In the genomic region with DNA sequence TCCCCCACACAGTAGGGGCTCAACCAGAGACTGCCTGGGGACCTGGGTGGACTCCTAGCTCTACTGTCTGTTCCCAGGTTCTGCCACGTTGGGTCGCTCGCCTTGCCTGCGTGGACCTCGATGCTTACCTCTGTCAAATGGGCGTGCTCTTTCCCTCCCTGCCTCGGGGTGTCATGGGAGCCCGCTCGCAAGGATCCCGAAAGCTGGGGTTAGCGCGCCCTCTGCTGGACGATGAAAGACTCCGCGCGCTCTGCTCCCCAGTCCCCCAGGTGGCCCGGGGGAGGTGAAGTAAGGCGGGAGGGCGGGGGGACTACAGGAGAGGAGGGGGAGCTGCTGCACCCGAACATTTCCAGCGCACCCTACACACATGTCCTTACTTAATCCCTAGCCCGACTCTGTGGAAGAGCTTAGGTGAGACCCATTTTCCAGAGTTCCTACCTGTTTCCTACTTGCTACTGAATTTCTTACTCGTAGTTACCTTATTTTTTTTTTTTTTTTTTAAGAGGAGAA, we compare ENCODE assay signal across 8 cellular contexts. TPM values are rescaled to one million over a fixed set of nuclear protein-coding genes. Genes with fewer than 3 reads are reported as not detected.
A peak's percentile ranks its signal among the peaks of the same experiment; 100 is the strongest.
DNase-seq lines count a peak whose midpoint lies in the region; ATAC-seq and TF ChIP-seq lines count a peak whose summit lies in the region.

No MANE protein-coding gene starts in this region.

- H3K4me3 Mint-ChIP-seq in WTC11, result peak overlapping the region; percentile 63

- H3K27me3 Mint-ChIP-seq in WTC11 (ENCODE audit: low read depth), result peaks cover 57% of the 10 kb centered on the region

- TF ChIP-seq CTCF in HEK293 (tag by site-specific recombination; IDR thresholded peaks at IDR 0.05) (peak; percentile 84), WTC11 (IDR thresholded peaks at IDR 0.05) (peak; percentile 86)

- POLR2A ChIA-PET in HEK293 (lab: Yijun Ruan, JAX), result interaction anchor here (0.5 to 2.2 kb wide), 5 partner anchors 43 to 110 kb away, joined by 3 to 7 read pairs (median 5); a partner anchor contains a TSS
- POLR2A ChIA-PET in WTC11 (lab: Charles Lee), result interaction anchor here (0.6 kb wide), 3 partner anchors 8 to 1554 kb away, joined by 3 to 4 read pairs (median 3); no protein-coding TSS in a partner anchor

- no peak overlapping the region for H3K27ac Mint-ChIP-seq in WTC11

- peaks cover 3% of the 10 kb centered on the region; the same call in 1 of the 2 replicates for H3K9me3 Mint-ChIP-seq in WTC11

- peaks cover 42% of the 10 kb centered on the region for H3K4me1 Mint-ChIP-seq in WTC11

- H3K9me3 ChIP-seq in HEK293 (ENCODE audit: control insufficient read depth, insufficient read depth, low read depth, low read length), result no peaks in the 10 kb centered on the region

- DNase-seq in EH (ENCODE audit: low read depth) (peak; percentile 69), NCI-H2029 treated with DMSO at 0.1 percent for 48 hours (lab: John Stamatoyannopoulos, UW) (peak; percentile 68), WTC11 (ENCODE audit: low spot score) (peak; percentile 91), T47D (ENCODE audit: low read depth in 1 of 2, low spot score in 1 of 2) (peak; percentile 83 to 86), iris pigment epithelial cell (ENCODE audit: low read depth) (peak; percentile 59)
- peak; percentile 84 to 90 for DNase-seq in stimulated activated CD4-positive, alpha-beta T cell treated with anti-CD3 and anti-CD28 coated beads, Interleukin-2, amount 100 ng/mL, for 48 hours

- no peaks in the 10 kb centered on the region for H3K36me3 ChIP-seq in HEK293 (ENCODE audit: control insufficient read depth in 2 of 2, insufficient read depth in 1 of 2, low read length in 2 of 2)

- CTCF ChIA-PET in HEK293 (lab: Yijun Ruan, JAX) (interaction anchor here (0.5 to 6.4 kb wide), 35 partner anchors 10 to 1136 kb away, joined by 3 to 172 read pairs (median 6); no protein-coding TSS in a partner anchor), WTC11 (lab: Charles Lee) (interaction anchor here (0.6 to 11.2 kb wide), 27 partner anchors 10 to 683 kb away, joined by 3 to 373 read pairs (median 4); a partner anchor contains a TSS)

- H3K4me1 ChIP-seq in HEK293 (ENCODE audit: control insufficient read depth, insufficient read depth, low read length), result no peaks in the 10 kb centered on the region

- H3K36me3 Mint-ChIP-seq in WTC11, result no peaks in the 10 kb centered on the region

- no peak overlapping the region for H3K4me3 ChIP-seq in HEK293 (ENCODE audit: low read depth, low read length)

- ATAC-seq in WTC11, result peak; percentile 57
- ATAC-seq in HG02763 (IDR thresholded peaks at IDR 0.05; ENCODE audit: unreplicated experiment), result no peak

- H3K27ac ChIP-seq in HEK293 (ENCODE audit: extremely low read depth, low read depth, low read length), result no peak overlapping the region

- in situ Hi-C loops in T47D (cut with HindIII; ENCODE audit: low pct_unique_long_range_greater_than_20kb, low sequenced_read_pairs), result no loop called here

TF ChIP-seq in HEK293, 187 proteins besides CTCF, POLR2A, EP300 and RAD21 (continues in another document):
- peak; percentile 10; the same call in 1 of the 2 replicates for TF ChIP-seq ZNF121 (tag by site-specific recombination; IDR thresholded peaks at IDR 0.05)
- TF ChIP-seq, protein P1, sequence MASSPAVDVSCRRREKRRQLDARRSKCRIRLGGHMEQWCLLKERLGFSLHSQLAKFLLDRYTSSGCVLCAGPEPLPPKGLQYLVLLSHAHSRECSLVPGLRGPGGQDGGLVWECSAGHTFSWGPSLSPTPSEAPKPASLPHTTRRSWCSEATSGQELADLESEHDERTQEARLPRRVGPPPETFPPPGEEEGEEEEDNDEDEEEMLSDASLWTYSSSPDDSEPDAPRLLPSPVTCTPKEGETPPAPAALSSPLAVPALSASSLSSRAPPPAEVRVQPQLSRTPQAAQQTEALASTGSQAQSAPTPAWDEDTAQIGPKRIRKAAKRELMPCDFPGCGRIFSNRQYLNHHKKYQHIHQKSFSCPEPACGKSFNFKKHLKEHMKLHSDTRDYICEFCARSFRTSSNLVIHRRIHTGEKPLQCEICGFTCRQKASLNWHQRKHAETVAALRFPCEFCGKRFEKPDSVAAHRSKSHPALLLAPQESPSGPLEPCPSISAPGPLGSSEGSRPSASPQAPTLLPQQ (tag by site-specific recombination; IDR thresholded peaks at IDR 0.05), result no peak
- TF ChIP-seq ZNF701 (tag by site-specific recombination; IDR thresholded peaks at IDR 0.05), result no peak
- no peak for TF ChIP-seq ZNF830 (tag by site-specific recombination; IDR thresholded peaks at IDR 0.05; ENCODE audit: low read depth)
- TF ChIP-seq, protein P2, sequence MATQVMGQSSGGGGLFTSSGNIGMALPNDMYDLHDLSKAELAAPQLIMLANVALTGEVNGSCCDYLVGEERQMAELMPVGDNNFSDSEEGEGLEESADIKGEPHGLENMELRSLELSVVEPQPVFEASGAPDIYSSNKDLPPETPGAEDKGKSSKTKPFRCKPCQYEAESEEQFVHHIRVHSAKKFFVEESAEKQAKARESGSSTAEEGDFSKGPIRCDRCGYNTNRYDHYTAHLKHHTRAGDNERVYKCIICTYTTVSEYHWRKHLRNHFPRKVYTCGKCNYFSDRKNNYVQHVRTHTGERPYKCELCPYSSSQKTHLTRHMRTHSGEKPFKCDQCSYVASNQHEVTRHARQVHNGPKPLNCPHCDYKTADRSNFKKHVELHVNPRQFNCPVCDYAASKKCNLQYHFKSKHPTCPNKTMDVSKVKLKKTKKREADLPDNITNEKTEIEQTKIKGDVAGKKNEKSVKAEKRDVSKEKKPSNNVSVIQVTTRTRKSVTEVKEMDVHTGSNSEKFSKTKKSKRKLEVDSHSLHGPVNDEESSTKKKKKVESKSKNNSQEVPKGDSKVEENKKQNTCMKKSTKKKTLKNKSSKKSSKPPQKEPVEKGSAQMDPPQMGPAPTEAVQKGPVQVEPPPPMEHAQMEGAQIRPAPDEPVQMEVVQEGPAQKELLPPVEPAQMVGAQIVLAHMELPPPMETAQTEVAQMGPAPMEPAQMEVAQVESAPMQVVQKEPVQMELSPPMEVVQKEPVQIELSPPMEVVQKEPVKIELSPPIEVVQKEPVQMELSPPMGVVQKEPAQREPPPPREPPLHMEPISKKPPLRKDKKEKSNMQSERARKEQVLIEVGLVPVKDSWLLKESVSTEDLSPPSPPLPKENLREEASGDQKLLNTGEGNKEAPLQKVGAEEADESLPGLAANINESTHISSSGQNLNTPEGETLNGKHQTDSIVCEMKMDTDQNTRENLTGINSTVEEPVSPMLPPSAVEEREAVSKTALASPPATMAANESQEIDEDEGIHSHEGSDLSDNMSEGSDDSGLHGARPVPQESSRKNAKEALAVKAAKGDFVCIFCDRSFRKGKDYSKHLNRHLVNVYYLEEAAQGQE (tag by site-specific recombination; IDR thresholded peaks at IDR 0.05), result no peak
- TF ChIP-seq ZNF391 (tag by site-specific recombination; IDR thresholded peaks at IDR 0.05; ENCODE audit: borderline replicate concordance, low read depth), result peak; percentile 54; the same call in 1 of the 2 replicates

TF ChIP-seq in WTC11, 78 proteins besides CTCF, POLR2A, EP300 and RAD21 (continues in another document):
- TF ChIP-seq ZNF416 (CRISPR knock-in tag; IDR thresholded peaks at IDR 0.05) (0 out of 2 replicates have a peak, but pooled peaks have one; percentile 49), SP1 (CRISPR knock-in tag; conservative IDR thresholded peaks at IDR 0.05) (peak; percentile 35; the same call in 1 of the 2 replicates), NFYB (CRISPR knock-in tag; conservative IDR thresholded peaks at IDR 0.05; ENCODE audit: low read depth) (no peak), GTF2I (CRISPR knock-in tag; conservative IDR thresholded peaks at IDR 0.05) (peak; percentile 97), ZBTB21 (CRISPR knock-in tag; IDR thresholded peaks at IDR 0.05; ENCODE audit: borderline replicate concordance) (no peak; the same call in 1 of the 2 replicates), TP53 (CRISPR knock-in tag; IDR thresholded peaks at IDR 0.05) (peak; percentile 60), TEAD4 (CRISPR knock-in tag; IDR thresholded peaks at IDR 0.05) (no peak), RORB (CRISPR knock-in tag; IDR thresholded peaks at IDR 0.05) (no peak), RELA (CRISPR knock-in tag; IDR thresholded peaks at IDR 0.05; ENCODE audit: borderline replicate concordance) (no peak)
- TF ChIP-seq, protein P3, sequence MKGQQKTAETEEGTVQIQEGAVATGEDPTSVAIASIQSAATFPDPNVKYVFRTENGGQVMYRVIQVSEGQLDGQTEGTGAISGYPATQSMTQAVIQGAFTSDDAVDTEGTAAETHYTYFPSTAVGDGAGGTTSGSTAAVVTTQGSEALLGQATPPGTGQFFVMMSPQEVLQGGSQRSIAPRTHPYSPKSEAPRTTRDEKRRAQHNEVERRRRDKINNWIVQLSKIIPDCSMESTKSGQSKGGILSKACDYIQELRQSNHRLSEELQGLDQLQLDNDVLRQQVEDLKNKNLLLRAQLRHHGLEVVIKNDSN (CRISPR knock-in tag; IDR thresholded peaks at IDR 0.05), result 0 out of 2 replicates have a peak, but pooled peaks have one; percentile 15
- TF ChIP-seq, protein P4, sequence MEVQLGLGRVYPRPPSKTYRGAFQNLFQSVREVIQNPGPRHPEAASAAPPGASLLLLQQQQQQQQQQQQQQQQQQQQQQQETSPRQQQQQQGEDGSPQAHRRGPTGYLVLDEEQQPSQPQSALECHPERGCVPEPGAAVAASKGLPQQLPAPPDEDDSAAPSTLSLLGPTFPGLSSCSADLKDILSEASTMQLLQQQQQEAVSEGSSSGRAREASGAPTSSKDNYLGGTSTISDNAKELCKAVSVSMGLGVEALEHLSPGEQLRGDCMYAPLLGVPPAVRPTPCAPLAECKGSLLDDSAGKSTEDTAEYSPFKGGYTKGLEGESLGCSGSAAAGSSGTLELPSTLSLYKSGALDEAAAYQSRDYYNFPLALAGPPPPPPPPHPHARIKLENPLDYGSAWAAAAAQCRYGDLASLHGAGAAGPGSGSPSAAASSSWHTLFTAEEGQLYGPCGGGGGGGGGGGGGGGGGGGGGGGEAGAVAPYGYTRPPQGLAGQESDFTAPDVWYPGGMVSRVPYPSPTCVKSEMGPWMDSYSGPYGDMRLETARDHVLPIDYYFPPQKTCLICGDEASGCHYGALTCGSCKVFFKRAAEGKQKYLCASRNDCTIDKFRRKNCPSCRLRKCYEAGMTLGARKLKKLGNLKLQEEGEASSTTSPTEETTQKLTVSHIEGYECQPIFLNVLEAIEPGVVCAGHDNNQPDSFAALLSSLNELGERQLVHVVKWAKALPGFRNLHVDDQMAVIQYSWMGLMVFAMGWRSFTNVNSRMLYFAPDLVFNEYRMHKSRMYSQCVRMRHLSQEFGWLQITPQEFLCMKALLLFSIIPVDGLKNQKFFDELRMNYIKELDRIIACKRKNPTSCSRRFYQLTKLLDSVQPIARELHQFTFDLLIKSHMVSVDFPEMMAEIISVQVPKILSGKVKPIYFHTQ (CRISPR knock-in tag; IDR thresholded peaks at IDR 0.05), result no peak

RNA-seq across cellular contexts. Expression of a gene that starts 2.3 kb away (rescaled TPM):
- total RNA-seq in WTC11 (2021), result 0.30 to 0.42 TPM (median 0.37 TPM) in 3 replicates

RNA-seq across cellular contexts. Expression of a gene that starts 16.0 kb away (rescaled TPM):
- 0.41 to 0.74 TPM (median 0.44 TPM) in 3 replicates for total RNA-seq in WTC11 (2021)

RNA-seq across cellular contexts. Expression of a gene that starts 42.9 kb away (rescaled TPM):
- total RNA-seq in WTC11 (2021), result 47.9 to 73.2 TPM (median 49.3 TPM) in 3 replicates
